In genomic region chr1:116596742-116597307, GRCh38 we compare ENCODE assay signal across 7 cellular contexts. TPM values are rescaled to one million over a fixed set of nuclear protein-coding genes. Genes with fewer than 3 reads are reported as not detected.
DNase-seq lines count a peak whose midpoint lies in the region; ATAC-seq, FAIRE-seq and TF ChIP-seq lines count a peak whose summit lies in the region.
"Not testable (repeated sequence)": the region's sequence is repeated elsewhere in the genome, so short reads cannot be mapped to it uniquely, and the experiment has no call there.

No MANE protein-coding gene starts in this region.

- not testable (repeated sequence) for H3K4me3 Mint-ChIP-seq in activated B cell treated with CpG ODN at 0.5 μM for 24 hours

- H3K4me1 Mint-ChIP-seq in activated B cell treated with CpG ODN at 0.5 μM for 24 hours, result peaks cover 20% of the 10 kb centered on the region

- intact Hi-C loops in activated B cell treated with CpG ODN at 0.5 μM for 24 hours (cut with micrococcal nuclease), result loop anchor here (1.0 to 5.0 kb wide), 3 partner anchors 23 to 458 kb away; no protein-coding TSS in a partner anchor
- intact Hi-C loops in transverse colon (cut with DNase I; ENCODE audit: low total_unique reads), result not testable (repeated sequence)

- 44 to 52% methylated on average over 3 to 5 of the region's 5 CpGs for WGBS in transverse colon (ENCODE audit: low coverage in 1 of 2), 2 donors

- POLR2A ChIA-PET in activated B cell treated with CpG ODN at 0.5 μM for 24 hours (lab: Charles Lee), result interaction anchor here (1.0 to 2.8 kb wide), 3 partner anchors 22 to 40 kb away, joined by 3 to 13 read pairs (median 11); partner anchors contain the start of gene CD58

- not testable (repeated sequence) for TF ChIP-seq POLR2A in GM12891 (IDR thresholded peaks at IDR 0.05; ENCODE audit: low read depth, low read length); transverse colon (IDR thresholded peaks at IDR 0.05)

- H3K4me3 ChIP-seq in neutrophil (ENCODE audit: low read depth in 1 of 2, low read length in 1 of 2); transverse colon: not testable (repeated sequence)

- peaks cover 17 to 18% of the 10 kb centered on the region in 2 experiments for H3K4me1 ChIP-seq in neutrophil (ENCODE audit: control insufficient read depth in 1 of 2, insufficient read depth in 1 of 2, low read depth in 1 of 2, low read length in 1 of 2)
- peaks cover 9 to 47% (median 26%) of the 10 kb centered on the region in 4 donors for H3K4me1 ChIP-seq in transverse colon

- H3K27me3 ChIP-seq in neutrophil, result peaks cover 38% of the 10 kb centered on the region
- H3K27me3 ChIP-seq in transverse colon, result not testable (repeated sequence)

- CTCF ChIA-PET in activated B cell treated with CpG ODN at 0.5 μM for 24 hours (lab: Charles Lee), result interaction anchor here (0.8 to 3.6 kb wide), 12 partner anchors 10 to 458 kb away, joined by 3 to 56 read pairs (median 8); partner anchors contain the start of gene CD58

- ATAC-seq in activated B cell treated with CpG ODN at 0.5 μM for 24 hours (ENCODE audit: low read depth), result peak; percentile 25

- not testable (repeated sequence) for H3K27me3 Mint-ChIP-seq in activated B cell treated with CpG ODN at 0.5 μM for 24 hours

- not testable (repeated sequence) for TF ChIP-seq EP300 in transverse colon (IDR thresholded peaks at IDR 0.05; ENCODE audit: low read depth)

- in situ Hi-C loops in transverse colon (cut with MboI; ENCODE audit: low pct_ligation_motif_present in 1 of 4, low pct_unique_long_range_greater_than_20kb in 1 of 4, low sequenced_read_pairs in 3 of 4), result loop anchor here in 3 of 4 donors (25.0 kb wide), 2 partner anchors 440 to 465 kb away; partner anchors contain the start of gene TTF2 (in 1 of the 3)

- not testable (repeated sequence) for H3K36me3 ChIP-seq in neutrophil, transverse colon

- not testable (repeated sequence) for FAIRE-seq in GM12891 (lab: Jason Lieb, UNC)

- not testable (repeated sequence) for TF ChIP-seq CTCF in activated B cell treated with CpG ODN at 0.5 μM for 24 hours (IDR thresholded peaks at IDR 0.05); neutrophil (IDR thresholded peaks at IDR 0.05); transverse colon (IDR thresholded peaks at IDR 0.05)

- H3K27ac ChIP-seq in neutrophil, result peak overlapping the region; percentile 17
- peak overlapping the region; percentile 61 to 74 (median 68) for H3K27ac ChIP-seq in transverse colon

- DNase-seq in GM12891 (ENCODE audit: insufficient read length, low spot score); activated B cell treated with CpG ODN at 0.5 μM for 24 hours; transverse colon: not testable (repeated sequence)
- DNase-seq in LoVo (ENCODE audit: low spot score) (peak; percentile 46), NOMO-1 treated with DMSO at 0.1 percent for 48 hours (lab: John Stamatoyannopoulos, UW; ENCODE audit: unreplicated experiment) (peak; percentile 56), left kidney (ENCODE audit: low read depth, low spot score) (peak; percentile 19)

- not testable (repeated sequence) for H3K9me3 ChIP-seq in neutrophil, transverse colon

- not testable (repeated sequence) for H3K36me3 Mint-ChIP-seq in activated B cell treated with CpG ODN at 0.5 μM for 24 hours (ENCODE audit: low read depth)

- H3K27ac Mint-ChIP-seq in activated B cell treated with CpG ODN at 0.5 μM for 24 hours, result not testable (repeated sequence)

- H3K9me3 Mint-ChIP-seq in activated B cell treated with CpG ODN at 0.5 μM for 24 hours, result not testable (repeated sequence)

TF ChIP-seq in GM12891, 5 proteins besides CTCF, POLR2A, EP300 and RAD21:
- TF ChIP-seq SPI1 (IDR thresholded peaks at IDR 0.05; ENCODE audit: low read depth, low read length), result peak; percentile 88

RNA-seq across cellular contexts. Expression of gene CD58, which starts 26.0 kb away (rescaled TPM):
- 88.3 TPM for polyA plus RNA-seq in GM12891 (2012; ENCODE audit: low read depth, missing spikeins)
- total RNA-seq in activated B cell treated with CpG ODN at 0.5 μM for 24 hours, result 146 and 160 TPM in 2 replicates
- total RNA-seq in transverse colon, result 10 to 100 TPM in 3 of 4 donors, 1 to 10 TPM in 1; 1.8 to 48.7 (median 32.7) TPM
